In genomic region chr20:48613926-48614325, GRCh38 we compare ENCODE assay signal across 15 cellular contexts.
DNase-seq lines count a peak whose midpoint lies in the region; ATAC-seq and TF ChIP-seq lines count a peak whose summit lies in the region.
"Had no signal": no experiment of that assay in that cellular context is flagged by ENCODE, and none has a peak within 500 bp of the region (broad histone marks: within the 10 kb centered on the region; RNA-seq: fewer than 3 reads in every experiment).

No MANE protein-coding gene starts in this region.

- no peak overlapping the region for H4K91ac ChIP-seq in trophoblast cell (ENCODE audit: low read depth, low read length)

- H3K79me2 ChIP-seq in trophoblast cell (ENCODE audit: control insufficient read depth, insufficient read depth, low read length, poor library complexity), result no peaks in the 10 kb centered on the region

- H3K9ac ChIP-seq in trophoblast cell (ENCODE audit: low read length), result no peak overlapping the region
- H3K9ac ChIP-seq: BLaER1 treated with 17β-estradiol and CSF1 and Interleukin-3, amounts not matched to agents 10 nM and 100 nM had no signal

- no peaks in the 10 kb centered on the region for H3K4me1 Mint-ChIP-seq in natural killer cell treated with Interleukin-12 subunit alpha and Interleukin-12 subunit beta and Interleukin-15 and Interleukin-18, amount 100 ng/mL, for 72 hours (ENCODE audit: low read depth in 2 of 2)
- peaks cover 0 to 5% of the 10 kb centered on the region in 2 donors for H3K4me1 Mint-ChIP-seq in natural killer cell

- no peak overlapping the region for H3K4ac ChIP-seq in trophoblast cell (ENCODE audit: low read depth, low read length)

- no peaks in the 10 kb centered on the region for H3K27me3 Mint-ChIP-seq in natural killer cell treated with Interleukin-12 subunit alpha and Interleukin-12 subunit beta and Interleukin-15 and Interleukin-18, amount 100 ng/mL, for 72 hours
- H3K27me3 Mint-ChIP-seq in natural killer cell (ENCODE audit: low read depth in 2 of 2), result no peaks in the 10 kb centered on the region
- H3K27me3 Mint-ChIP-seq: CD4-positive, CD25-positive, alpha-beta regulatory T cell; IgD-negative memory B cell had no signal

- H3K18ac ChIP-seq in trophoblast cell (ENCODE audit: low read length), result no peak overlapping the region

- no peaks in the 10 kb centered on the region for H3K36me3 ChIP-seq in trophoblast cell (ENCODE audit: control insufficient read depth in 1 of 2, insufficient read depth in 2 of 2, low read length in 2 of 2)
- H3K36me3 ChIP-seq: BLaER1 treated with 17β-estradiol and CSF1 and Interleukin-3, amounts not matched to agents 10 nM and 100 nM had no signal

- no peak overlapping the region for H3K27ac ChIP-seq in trophoblast cell (ENCODE audit: low read depth, low read length)
- H3K27ac ChIP-seq: BLaER1 treated with 17β-estradiol and CSF1 and Interleukin-3, amounts not matched to agents 10 nM and 100 nM had no signal

- no peak overlapping the region for H2BK5ac ChIP-seq in trophoblast cell (ENCODE audit: low read depth, low read length, poor library complexity)

- no peaks in the 10 kb centered on the region for H3K27me3 ChIP-seq in trophoblast cell (ENCODE audit: insufficient read depth, low read length)
- H3K27me3 ChIP-seq: BLaER1 treated with 17β-estradiol and CSF1 and Interleukin-3, amounts not matched to agents 10 nM and 100 nM had no signal

- peaks cover 6 to 10% of the 10 kb centered on the region in 2 experiments for H3K4me1 ChIP-seq in trophoblast cell (ENCODE audit: control insufficient read depth in 1 of 2, insufficient read depth in 2 of 2, low read length in 2 of 2)

- no peak overlapping the region for H2BK120ac ChIP-seq in trophoblast cell (ENCODE audit: insufficient read depth, low read length, poor library complexity)

- H3K4me2 ChIP-seq in trophoblast cell (ENCODE audit: low read length), result no peak overlapping the region

- no peak overlapping the region for H3K4me3 Mint-ChIP-seq in natural killer cell treated with Interleukin-12 subunit alpha and Interleukin-12 subunit beta and Interleukin-15 and Interleukin-18, amount 100 ng/mL, for 72 hours
- H3K4me3 Mint-ChIP-seq in natural killer cell, result no peak overlapping the region
- H3K4me3 Mint-ChIP-seq: CD4-positive, CD25-positive, alpha-beta regulatory T cell; H9; IgD-negative memory B cell had no signal

- no peaks in the 10 kb centered on the region for H3K36me3 Mint-ChIP-seq in natural killer cell treated with Interleukin-12 subunit alpha and Interleukin-12 subunit beta and Interleukin-15 and Interleukin-18, amount 100 ng/mL, for 72 hours
- H3K36me3 Mint-ChIP-seq in natural killer cell, result no peaks in the 10 kb centered on the region
- H3K36me3 Mint-ChIP-seq: CD4-positive, CD25-positive, alpha-beta regulatory T cell; IgD-negative memory B cell had no signal

- no peak overlapping the region for H4K8ac ChIP-seq in trophoblast cell (ENCODE audit: low read depth, low read length)

- H3K23ac ChIP-seq in trophoblast cell (ENCODE audit: low read length), result no peak overlapping the region

- no peak overlapping the region for H3K4me3 ChIP-seq in trophoblast cell (ENCODE audit: low read depth, low read length)
- H3K4me3 ChIP-seq: BLaER1 treated with 17β-estradiol and CSF1 and Interleukin-3, amounts not matched to agents 10 nM and 100 nM had no signal

- H2AFZ ChIP-seq in trophoblast cell (ENCODE audit: insufficient read depth, low read length, poor library complexity), result no peak overlapping the region

- no CpG with 5 or more reads among the region's 4 CpGs for WGBS in trophoblast cell (ENCODE audit: extremely low coverage, insufficient coverage, insufficient read length)

- H2AK5ac ChIP-seq in trophoblast cell (ENCODE audit: low read length), result no peak overlapping the region

- peak; percentile 51 for DNase-seq in natural killer cell treated with Interleukin-12 subunit alpha and Interleukin-12 subunit beta and Interleukin-15 and Interleukin-18, amount 100 ng/mL, for 72 hours (ENCODE audit: low spot score)
- DNase-seq in natural killer cell, result no peak
- no peak for DNase-seq in trophoblast cell
- peak; percentile 19 for DNase-seq in ureter (ENCODE audit: low spot score)
- no peak for DNase-seq in stimulated activated naive CD8-positive, alpha-beta T cell treated with anti-CD3 and anti-CD28 coated beads, Interleukin-15, Interleukin-2, amounts not matched to agents 100 U/mL and 50 U/mL, for 24 hours
- no peak for DNase-seq in NCI-H748 treated with DMSO at 0.1 percent for 48 hours (lab: John Stamatoyannopoulos, UW)
- DNase-seq in activated T-cell treated with anti-CD3 and anti-CD28 coated beads, Interleukin-2, amount 50 U/mL, for 48 hours, result no peak
- DNase-seq: ACHN; Calu3; CD4-positive, CD25-positive, alpha-beta regulatory T cell; DMS 273 treated with DMSO at 0.1 percent for 48 hours; GOT3; H9 had no signal

- TF ChIP-seq CTCF in natural killer cell (IDR thresholded peaks at IDR 0.05), result no peak

- no peaks in the 10 kb centered on the region for H3K79me1 ChIP-seq in trophoblast cell (ENCODE audit: low read length)

- no peaks in the 10 kb centered on the region for H3K9me3 ChIP-seq in trophoblast cell (ENCODE audit: insufficient read depth, low read depth, low read length)
- H3K9me3 ChIP-seq: BLaER1 treated with 17β-estradiol and CSF1 and Interleukin-3, amounts not matched to agents 10 nM and 100 nM had no signal

- no peak overlapping the region for H3K14ac ChIP-seq in trophoblast cell (ENCODE audit: low read length)

- ATAC-seq in natural killer cell treated with Interleukin-12 subunit alpha and Interleukin-12 subunit beta and Interleukin-15 and Interleukin-18, amount 100 ng/mL, for 72 hours, result no peak
- no peak for ATAC-seq in natural killer cell
- ATAC-seq in stimulated activated naive CD8-positive, alpha-beta T cell treated with anti-CD3 and anti-CD28 coated beads, Interleukin-15, Interleukin-2, amounts not matched to agents 100 U/mL and 50 U/mL, for 24 hours, result no peak

- H4K12ac ChIP-seq in trophoblast cell (ENCODE audit: low read depth, low read length), result no peak overlapping the region

- no peaks in the 10 kb centered on the region for H3K9me3 Mint-ChIP-seq in natural killer cell treated with Interleukin-12 subunit alpha and Interleukin-12 subunit beta and Interleukin-15 and Interleukin-18, amount 100 ng/mL, for 72 hours
- H3K9me3 Mint-ChIP-seq in natural killer cell, result no peaks in the 10 kb centered on the region
- H3K9me3 Mint-ChIP-seq: H9, IgD-negative memory B cell had no signal

- intact Hi-C loops in natural killer cell (cut with micrococcal nuclease), result no loop called here

- H2BK12ac ChIP-seq in trophoblast cell (ENCODE audit: low read length), result peak overlapping the region; percentile 8

- no peak overlapping the region for H3K27ac Mint-ChIP-seq in natural killer cell treated with Interleukin-12 subunit alpha and Interleukin-12 subunit beta and Interleukin-15 and Interleukin-18, amount 100 ng/mL, for 72 hours
- H3K27ac Mint-ChIP-seq in natural killer cell, result no peak overlapping the region
- H3K27ac Mint-ChIP-seq: CD4-positive, CD25-positive, alpha-beta regulatory T cell; H9; IgD-negative memory B cell had no signal

Comparison
In these comparisons a context has a peak if more than half of its experiments do, and no peak if none do; other contexts are left out.
1. DNase-seq: peak in natural killer cell treated with Interleukin-12 subunit alpha and Interleukin-12 subunit beta and Interleukin-15 and Interleukin-18, amount 100 ng/mL, for 72 hours (single experiment) and ureter (single experiment); none in natural killer cell (single experiment), trophoblast cell (0 of 2), stimulated activated naive CD8-positive, alpha-beta T cell treated with anti-CD3 and anti-CD28 coated beads, Interleukin-15, Interleukin-2, amounts not matched to agents 100 U/mL and 50 U/mL, for 24 hours (single experiment), NCI-H748 treated with DMSO at 0.1 percent for 48 hours (single experiment) and activated T-cell treated with anti-CD3 and anti-CD28 coated beads, Interleukin-2, amount 50 U/mL, for 48 hours (0 of 2).